14 cellular contexts compared by ENCODE assay signal in the genomic region with DNA sequence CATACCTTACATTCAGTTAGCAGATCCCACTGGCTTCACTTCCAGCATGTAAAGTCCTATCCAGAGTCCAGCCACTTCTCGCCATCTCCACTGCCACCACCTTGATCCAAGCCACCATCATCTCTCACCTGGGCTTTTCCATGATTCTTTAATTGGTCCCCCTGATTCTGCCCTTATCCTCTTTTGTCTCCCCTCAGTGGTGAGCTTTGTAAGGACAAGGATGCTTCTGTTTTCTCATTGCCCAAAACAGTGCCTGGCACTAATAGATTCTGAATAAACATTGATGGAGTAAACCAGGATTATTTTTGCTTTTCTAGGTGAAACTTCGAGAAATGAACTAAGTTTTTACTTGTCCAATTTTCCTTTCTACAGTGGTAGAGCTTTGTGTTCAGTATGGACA. TPM values are rescaled to one million over a fixed set of nuclear protein-coding genes. Genes with fewer than 3 reads are reported as not detected.
DNase-seq lines count a peak whose midpoint lies in the region; FAIRE-seq and TF ChIP-seq lines count a peak whose summit lies in the region.
"Had no signal": no experiment of that assay in that cellular context is flagged by ENCODE, and none has a peak within 500 bp of the region (broad histone marks: within the 10 kb centered on the region; RNA-seq: fewer than 3 reads in every experiment).

No MANE protein-coding gene starts in this region.

- no peak for DNase-seq in BJ (ENCODE audit: low read depth)
- DNase-seq in D721Med (ENCODE audit: insufficient read length, low spot score): no peak
- peak; percentile 40 for DNase-seq in fibroblast of the aortic adventitia (ENCODE audit: low read depth)
- DNase-seq in NCI-H2029 treated with DMSO at 0.1 percent for 48 hours (lab: John Stamatoyannopoulos, UW): no peak
- no peak for DNase-seq in NCI-H2081 (lab: John Stamatoyannopoulos, UW)
- DNase-seq in central memory CD4-positive, alpha-beta T cell: no peak
- DNase-seq: effector CD4-positive, alpha-beta T cell; left colon; NCI-H1417; NCI-H69 had no signal

- no peak overlapping the region for H3K9ac ChIP-seq in OCI-LY1 (ENCODE audit: low read length)
- H3K9ac ChIP-seq: neural progenitor cell had no signal

- POLR2A ChIA-PET in BJ (lab: Charles Lee): no interaction called here

- no peaks in the 10 kb centered on the region for H3K27me3 ChIP-seq in BJ (ENCODE audit: control insufficient read depth, insufficient read depth, low read length)
- H3K27me3 ChIP-seq in OCI-LY1 (ENCODE audit: insufficient read depth, low read length): no peaks in the 10 kb centered on the region
- H3K27me3 ChIP-seq: neural progenitor cell, suprapubic skin had no signal

- H4K20me1 ChIP-seq in OCI-LY1 (ENCODE audit: insufficient read depth, low read length): no peaks in the 10 kb centered on the region

- CTCF ChIA-PET in BJ (lab: Yijun Ruan, JAX): interaction anchor here (0.7 to 5.0 kb wide), 14 partner anchors 8 to 87 kb away, joined by 3 to 40 read pairs (median 5); partner anchors contain the start of genes CDC42EP2 and DPF2

- H3K4me3 ChIP-seq in BJ (ENCODE audit: low read depth, low read length): no peak overlapping the region
- no peak overlapping the region for H3K4me3 ChIP-seq in OCI-LY1 (ENCODE audit: low read depth, low read length, poor library complexity, severe bottlenecking)
- H3K4me3 ChIP-seq in fibroblast of the aortic adventitia (ENCODE audit: low read depth, low read length): no peak overlapping the region
- H3K4me3 ChIP-seq: neural progenitor cell, skin epidermis, suprapubic skin had no signal

- no peak overlapping the region for H3K27ac ChIP-seq in OCI-LY1 (ENCODE audit: low read depth, low read length, poor library complexity, severe bottlenecking)
- H3K27ac ChIP-seq: neural progenitor cell, skin epidermis, suprapubic skin had no signal

- H3K9me2 ChIP-seq in OCI-LY1 (ENCODE audit: low read depth, low read length): no peaks in the 10 kb centered on the region

- H3K79me2 ChIP-seq in OCI-LY1 (ENCODE audit: insufficient read depth, low read length): peaks cover 27% of the 10 kb centered on the region

- TF ChIP-seq CTCF in BJ (IDR thresholded peaks at IDR 0.05; ENCODE audit: insufficient read depth, low read depth, low read length) (peak; percentile 47), D721Med (IDR thresholded peaks at IDR 0.05; ENCODE audit: insufficient read depth, missing control alignments) (peak; percentile 44), OCI-LY1 (IDR thresholded peaks at IDR 0.05; ENCODE audit: low read length) (peak; percentile 65), fibroblast of the aortic adventitia (IDR thresholded peaks at IDR 0.05; ENCODE audit: insufficient read depth, low read length) (peak; percentile 74)

- H3K36me3 ChIP-seq in BJ (ENCODE audit: control insufficient read depth, insufficient read depth, low read length) (no peaks in the 10 kb centered on the region), OCI-LY1 (ENCODE audit: insufficient read depth, low read length) (peaks cover 65% of the 10 kb centered on the region)

- FAIRE-seq in D721Med (lab: Jason Lieb, UNC): no peak

- H3K4me2 ChIP-seq in OCI-LY1 (ENCODE audit: low read length): no peak overlapping the region
- H3K4me2 ChIP-seq: neural progenitor cell had no signal

- peaks cover 25% of the 10 kb centered on the region for H3K4me1 ChIP-seq in OCI-LY1 (ENCODE audit: insufficient read depth, low read length, severe bottlenecking)

- no peak overlapping the region for H2AFZ ChIP-seq in OCI-LY1 (ENCODE audit: low read length)
- H2AFZ ChIP-seq: neural progenitor cell had no signal

- no peaks in the 10 kb centered on the region for H3K9me3 ChIP-seq in OCI-LY1 (ENCODE audit: low read length)
- H3K9me3 ChIP-seq: suprapubic skin had no signal

- H3F3A ChIP-seq in OCI-LY1 (ENCODE audit: insufficient read depth, low read length): no peaks in the 10 kb centered on the region

RNA-seq across cellular contexts. Expression of gene POLA2, which starts 4.4 kb away (rescaled TPM):
- 11.8 and 14.5 TPM in 2 replicates for polyA plus RNA-seq in BJ (2011; rRNA removed)
- 11.2 and 16.9 TPM in 2 replicates for polyA minus RNA-seq in BJ (2011; rRNA and poly(A)+ RNA removed)
- total RNA-seq in fibroblast of the aortic adventitia (ENCODE audit: low replicate concordance): 8.7 and 32.4 TPM in 2 replicates

RNA-seq across cellular contexts. Expression of gene CDC42EP2, which starts 48.5 kb away (rescaled TPM):
- polyA plus RNA-seq in BJ (2011; rRNA removed): 11.7 and 23.2 TPM in 2 replicates
- 32.1 and 35.5 TPM in 2 replicates for polyA minus RNA-seq in BJ (2011; rRNA and poly(A)+ RNA removed)
- 4.7 and 28.0 TPM in 2 replicates for total RNA-seq in fibroblast of the aortic adventitia (ENCODE audit: low replicate concordance)
